Comparison of ENCODE assay signal across 1 cellular context in the genomic region with DNA sequence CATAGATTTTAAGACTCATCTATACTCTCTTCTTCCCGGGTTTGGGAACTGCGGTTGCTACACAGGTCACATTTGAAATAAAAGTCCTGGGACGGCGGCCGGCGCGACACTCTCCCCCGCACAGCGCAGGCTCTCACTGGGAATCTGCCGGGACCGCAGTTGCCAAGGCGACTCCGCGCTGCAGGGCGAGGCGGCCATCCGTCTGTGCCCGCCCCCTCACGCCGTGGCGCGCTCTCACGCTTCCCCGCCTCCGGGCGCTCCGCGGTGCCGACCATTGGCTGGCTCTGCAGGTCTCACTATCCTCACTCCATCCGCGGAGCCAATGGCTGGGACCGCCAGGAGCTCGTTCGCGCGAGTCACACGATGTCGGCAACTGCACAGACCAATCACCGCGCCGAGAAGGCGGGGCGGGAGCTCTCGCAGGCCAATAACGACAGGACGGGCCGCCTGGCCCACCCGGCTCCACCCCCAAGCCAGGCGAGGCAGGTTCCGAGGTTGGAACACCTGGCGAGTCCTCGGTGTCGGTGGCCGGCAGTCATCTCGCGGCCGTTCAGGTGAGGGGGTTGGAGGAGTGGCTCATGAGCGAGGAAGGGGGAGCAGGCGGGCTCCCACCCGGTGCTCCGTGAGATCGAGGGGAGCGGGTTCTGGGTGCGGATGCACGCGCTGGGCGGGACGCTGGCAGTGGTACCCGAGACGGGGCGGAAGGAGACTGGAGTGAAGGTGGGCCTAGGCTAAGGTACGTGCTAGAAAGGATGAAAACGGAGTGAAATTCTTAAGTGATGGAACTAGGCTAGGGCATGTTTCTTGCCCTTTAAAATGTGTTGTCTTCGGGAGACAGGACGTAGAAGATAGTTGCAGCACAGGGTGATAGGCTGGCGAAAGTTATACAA.
TF ChIP-seq lines count a peak whose summit lies in the region.

A gene (plus strand): TSS at position 459 of the 890 bp plus-strand sequence. CDS start 5,702 bp downstream, outside the sequence.

TF ChIP-seq in HEK293, 187 proteins besides CTCF, POLR2A, EP300 and RAD21 (continued from another document):
- peak; percentile 46 for TF ChIP-seq ZBTB17 (tag by site-specific recombination; IDR thresholded peaks at IDR 0.05)
- TF ChIP-seq ZFP69B (tag by site-specific recombination; IDR thresholded peaks at IDR 0.05): no peak
- no peak for TF ChIP-seq ZNF175 (tag by site-specific recombination; IDR thresholded peaks at IDR 0.05)
- TF ChIP-seq ZNF341 (tag by site-specific recombination; IDR thresholded peaks at IDR 0.05; ENCODE audit: low read depth): 0 out of 2 replicates have a peak, but pooled peaks have one; percentile 7
- 0 out of 2 replicates have a peak, but pooled peaks have one; percentile 17 for TF ChIP-seq ZNF610 (tag by site-specific recombination; IDR thresholded peaks at IDR 0.05; ENCODE audit: borderline replicate concordance)
- peak; percentile 34 for TF ChIP-seq SP7 (tag by site-specific recombination; IDR thresholded peaks at IDR 0.05)
- TF ChIP-seq, protein P1, sequence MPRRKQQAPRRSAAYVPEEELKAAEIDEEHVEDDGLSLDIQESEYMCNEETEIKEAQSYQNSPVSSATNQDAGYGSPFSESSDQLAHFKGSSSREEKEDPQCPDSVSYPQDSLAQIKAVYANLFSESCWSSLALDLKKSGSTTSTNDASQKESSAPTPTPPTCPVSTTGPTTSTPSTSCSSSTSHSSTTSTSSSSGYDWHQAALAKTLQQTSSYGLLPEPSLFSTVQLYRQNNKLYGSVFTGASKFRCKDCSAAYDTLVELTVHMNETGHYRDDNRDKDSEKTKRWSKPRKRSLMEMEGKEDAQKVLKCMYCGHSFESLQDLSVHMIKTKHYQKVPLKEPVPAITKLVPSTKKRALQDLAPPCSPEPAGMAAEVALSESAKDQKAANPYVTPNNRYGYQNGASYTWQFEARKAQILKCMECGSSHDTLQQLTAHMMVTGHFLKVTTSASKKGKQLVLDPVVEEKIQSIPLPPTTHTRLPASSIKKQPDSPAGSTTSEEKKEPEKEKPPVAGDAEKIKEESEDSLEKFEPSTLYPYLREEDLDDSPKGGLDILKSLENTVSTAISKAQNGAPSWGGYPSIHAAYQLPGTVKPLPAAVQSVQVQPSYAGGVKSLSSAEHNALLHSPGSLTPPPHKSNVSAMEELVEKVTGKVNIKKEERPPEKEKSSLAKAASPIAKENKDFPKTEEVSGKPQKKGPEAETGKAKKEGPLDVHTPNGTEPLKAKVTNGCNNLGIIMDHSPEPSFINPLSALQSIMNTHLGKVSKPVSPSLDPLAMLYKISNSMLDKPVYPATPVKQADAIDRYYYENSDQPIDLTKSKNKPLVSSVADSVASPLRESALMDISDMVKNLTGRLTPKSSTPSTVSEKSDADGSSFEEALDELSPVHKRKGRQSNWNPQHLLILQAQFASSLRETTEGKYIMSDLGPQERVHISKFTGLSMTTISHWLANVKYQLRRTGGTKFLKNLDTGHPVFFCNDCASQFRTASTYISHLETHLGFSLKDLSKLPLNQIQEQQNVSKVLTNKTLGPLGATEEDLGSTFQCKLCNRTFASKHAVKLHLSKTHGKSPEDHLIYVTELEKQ (tag by site-specific recombination; IDR thresholded peaks at IDR 0.05; ENCODE audit: borderline replicate concordance): no peak
- TF ChIP-seq ZNF324 (tag by site-specific recombination; IDR thresholded peaks at IDR 0.05): 0 out of 2 replicates have a peak, but pooled peaks have one; percentile 38
- peak; percentile 70; the same call in 1 of the 2 replicates for TF ChIP-seq ZNF2 (tag by site-specific recombination; IDR thresholded peaks at IDR 0.05)
- TF ChIP-seq ZBTB20 (tag by site-specific recombination; IDR thresholded peaks at IDR 0.05): peak; percentile 41; the same call in 1 of the 2 replicates
- TF ChIP-seq KLF8 (tag by site-specific recombination; IDR thresholded peaks at IDR 0.05): peak; percentile 53; the same call in 1 of the 2 replicates
- no peak for TF ChIP-seq GLI4 (tag by site-specific recombination; IDR thresholded peaks at IDR 0.05)
- no peak for TF ChIP-seq ZSCAN23 (tag by site-specific recombination; IDR thresholded peaks at IDR 0.05)
- TF ChIP-seq ZNF76 (tag by site-specific recombination; IDR thresholded peaks at IDR 0.05; ENCODE audit: borderline replicate concordance, low read depth): 0 out of 2 replicates have a peak, but pooled peaks have one; percentile 40
- TF ChIP-seq ZFP37 (tag by site-specific recombination; IDR thresholded peaks at IDR 0.05): peak; percentile 51; the same call in 1 of the 2 replicates
- peak; percentile 70 for TF ChIP-seq ZNF600 (tag by site-specific recombination; IDR thresholded peaks at IDR 0.05)
- TF ChIP-seq GLIS2 (tag by site-specific recombination; IDR thresholded peaks at IDR 0.05): peak; percentile 85
- no peak for TF ChIP-seq ZNF311 (tag by site-specific recombination; IDR thresholded peaks at IDR 0.05; ENCODE audit: borderline replicate concordance)
- peak; percentile 87 for TF ChIP-seq PRDM1 (tag by site-specific recombination; IDR thresholded peaks at IDR 0.05)
- TF ChIP-seq SP2 (tag by site-specific recombination; IDR thresholded peaks at IDR 0.05): peak; percentile 99
- peak; percentile 98 for TF ChIP-seq MYNN (tag by site-specific recombination; IDR thresholded peaks at IDR 0.05; ENCODE audit: borderline replicate concordance)
- 0 out of 2 replicates have a peak, but pooled peaks have one; percentile 10 for TF ChIP-seq ZBTB8A (tag by site-specific recombination; IDR thresholded peaks at IDR 0.05)
- TF ChIP-seq, protein P2, sequence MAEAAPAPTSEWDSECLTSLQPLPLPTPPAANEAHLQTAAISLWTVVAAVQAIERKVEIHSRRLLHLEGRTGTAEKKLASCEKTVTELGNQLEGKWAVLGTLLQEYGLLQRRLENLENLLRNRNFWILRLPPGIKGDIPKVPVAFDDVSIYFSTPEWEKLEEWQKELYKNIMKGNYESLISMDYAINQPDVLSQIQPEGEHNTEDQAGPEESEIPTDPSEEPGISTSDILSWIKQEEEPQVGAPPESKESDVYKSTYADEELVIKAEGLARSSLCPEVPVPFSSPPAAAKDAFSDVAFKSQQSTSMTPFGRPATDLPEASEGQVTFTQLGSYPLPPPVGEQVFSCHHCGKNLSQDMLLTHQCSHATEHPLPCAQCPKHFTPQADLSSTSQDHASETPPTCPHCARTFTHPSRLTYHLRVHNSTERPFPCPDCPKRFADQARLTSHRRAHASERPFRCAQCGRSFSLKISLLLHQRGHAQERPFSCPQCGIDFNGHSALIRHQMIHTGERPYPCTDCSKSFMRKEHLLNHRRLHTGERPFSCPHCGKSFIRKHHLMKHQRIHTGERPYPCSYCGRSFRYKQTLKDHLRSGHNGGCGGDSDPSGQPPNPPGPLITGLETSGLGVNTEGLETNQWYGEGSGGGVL (tag by site-specific recombination; IDR thresholded peaks at IDR 0.05): peak; percentile 40
- TF ChIP-seq, protein P3, sequence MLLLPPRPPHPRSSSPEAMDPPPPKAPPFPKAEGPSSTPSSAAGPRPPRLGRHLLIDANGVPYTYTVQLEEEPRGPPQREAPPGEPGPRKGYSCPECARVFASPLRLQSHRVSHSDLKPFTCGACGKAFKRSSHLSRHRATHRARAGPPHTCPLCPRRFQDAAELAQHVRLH (tag by site-specific recombination; IDR thresholded peaks at IDR 0.05): 0 out of 2 replicates have a peak, but pooled peaks have one; percentile 53
- no peak for TF ChIP-seq BCL11B (tag by site-specific recombination; IDR thresholded peaks at IDR 0.05; ENCODE audit: low read depth)
- TF ChIP-seq, protein P4, sequence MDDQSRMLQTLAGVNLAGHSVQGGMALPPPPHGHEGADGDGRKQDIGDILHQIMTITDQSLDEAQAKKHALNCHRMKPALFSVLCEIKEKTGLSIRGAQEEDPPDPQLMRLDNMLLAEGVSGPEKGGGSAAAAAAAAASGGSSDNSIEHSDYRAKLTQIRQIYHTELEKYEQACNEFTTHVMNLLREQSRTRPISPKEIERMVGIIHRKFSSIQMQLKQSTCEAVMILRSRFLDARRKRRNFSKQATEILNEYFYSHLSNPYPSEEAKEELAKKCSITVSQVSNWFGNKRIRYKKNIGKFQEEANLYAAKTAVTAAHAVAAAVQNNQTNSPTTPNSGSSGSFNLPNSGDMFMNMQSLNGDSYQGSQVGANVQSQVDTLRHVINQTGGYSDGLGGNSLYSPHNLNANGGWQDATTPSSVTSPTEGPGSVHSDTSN (CRISPR knock-in tag; IDR thresholded peaks at IDR 0.05): no peak
- TF ChIP-seq KLF7 (tag by site-specific recombination; IDR thresholded peaks at IDR 0.05; ENCODE audit: borderline replicate concordance): peak; percentile 20; the same call in 1 of the 2 replicates
- TF ChIP-seq, protein P5, sequence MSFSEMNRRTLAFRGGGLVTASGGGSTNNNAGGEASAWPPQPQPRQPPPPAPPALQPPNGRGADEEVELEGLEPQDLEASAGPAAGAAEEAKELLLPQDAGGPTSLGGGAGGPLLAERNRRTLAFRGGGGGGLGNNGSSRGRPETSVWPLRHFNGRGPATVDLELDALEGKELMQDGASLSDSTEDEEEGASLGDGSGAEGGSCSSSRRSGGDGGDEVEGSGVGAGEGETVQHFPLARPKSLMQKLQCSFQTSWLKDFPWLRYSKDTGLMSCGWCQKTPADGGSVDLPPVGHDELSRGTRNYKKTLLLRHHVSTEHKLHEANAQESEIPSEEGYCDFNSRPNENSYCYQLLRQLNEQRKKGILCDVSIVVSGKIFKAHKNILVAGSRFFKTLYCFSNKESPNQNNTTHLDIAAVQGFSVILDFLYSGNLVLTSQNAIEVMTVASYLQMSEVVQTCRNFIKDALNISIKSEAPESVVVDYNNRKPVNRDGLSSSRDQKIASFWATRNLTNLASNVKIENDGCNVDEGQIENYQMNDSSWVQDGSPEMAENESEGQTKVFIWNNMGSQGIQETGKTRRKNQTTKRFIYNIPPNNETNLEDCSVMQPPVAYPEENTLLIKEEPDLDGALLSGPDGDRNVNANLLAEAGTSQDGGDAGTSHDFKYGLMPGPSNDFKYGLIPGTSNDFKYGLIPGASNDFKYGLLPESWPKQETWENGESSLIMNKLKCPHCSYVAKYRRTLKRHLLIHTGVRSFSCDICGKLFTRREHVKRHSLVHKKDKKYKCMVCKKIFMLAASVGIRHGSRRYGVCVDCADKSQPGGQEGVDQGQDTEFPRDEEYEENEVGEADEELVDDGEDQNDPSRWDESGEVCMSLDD (tag by site-specific recombination; IDR thresholded peaks at IDR 0.05): no peak
- TF ChIP-seq ZNF350 (tag by site-specific recombination; IDR thresholded peaks at IDR 0.05): no peak
- TF ChIP-seq ZNF707 (tag by site-specific recombination; IDR thresholded peaks at IDR 0.05): no peak
- no peak for TF ChIP-seq ZFP41 (tag by site-specific recombination; IDR thresholded peaks at IDR 0.05; ENCODE audit: borderline replicate concordance)
- TF ChIP-seq, protein P6, sequence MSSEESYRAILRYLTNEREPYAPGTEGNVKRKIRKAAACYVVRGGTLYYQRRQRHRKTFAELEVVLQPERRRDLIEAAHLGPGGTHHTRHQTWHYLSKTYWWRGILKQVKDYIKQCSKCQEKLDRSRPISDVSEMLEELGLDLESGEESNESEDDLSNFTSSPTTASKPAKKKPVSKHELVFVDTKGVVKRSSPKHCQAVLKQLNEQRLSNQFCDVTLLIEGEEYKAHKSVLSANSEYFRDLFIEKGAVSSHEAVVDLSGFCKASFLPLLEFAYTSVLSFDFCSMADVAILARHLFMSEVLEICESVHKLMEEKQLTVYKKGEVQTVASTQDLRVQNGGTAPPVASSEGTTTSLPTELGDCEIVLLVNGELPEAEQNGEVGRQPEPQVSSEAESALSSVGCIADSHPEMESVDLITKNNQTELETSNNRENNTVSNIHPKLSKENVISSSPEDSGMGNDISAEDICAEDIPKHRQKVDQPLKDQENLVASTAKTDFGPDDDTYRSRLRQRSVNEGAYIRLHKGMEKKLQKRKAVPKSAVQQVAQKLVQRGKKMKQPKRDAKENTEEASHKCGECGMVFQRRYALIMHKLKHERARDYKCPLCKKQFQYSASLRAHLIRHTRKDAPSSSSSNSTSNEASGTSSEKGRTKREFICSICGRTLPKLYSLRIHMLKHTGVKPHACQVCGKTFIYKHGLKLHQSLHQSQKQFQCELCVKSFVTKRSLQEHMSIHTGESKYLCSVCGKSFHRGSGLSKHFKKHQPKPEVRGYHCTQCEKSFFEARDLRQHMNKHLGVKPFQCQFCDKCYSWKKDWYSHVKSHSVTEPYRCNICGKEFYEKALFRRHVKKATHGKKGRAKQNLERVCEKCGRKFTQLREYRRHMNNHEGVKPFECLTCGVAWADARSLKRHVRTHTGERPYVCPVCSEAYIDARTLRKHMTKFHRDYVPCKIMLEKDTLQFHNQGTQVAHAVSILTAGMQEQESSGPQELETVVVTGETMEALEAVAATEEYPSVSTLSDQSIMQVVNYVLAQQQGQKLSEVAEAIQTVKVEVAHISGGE (tag by site-specific recombination; conservative IDR thresholded peaks at IDR 0.05; ENCODE audit: low read depth): 0 out of 2 replicates have a peak, but pooled peaks have one; percentile 30
- no peak; the same call in 1 of the 2 replicates for TF ChIP-seq KLF9 (tag by site-specific recombination; IDR thresholded peaks at IDR 0.05; ENCODE audit: low read depth)
- TF ChIP-seq ZNF776 (tag by site-specific recombination; IDR thresholded peaks at IDR 0.05; ENCODE audit: borderline replicate concordance): no peak
- TF ChIP-seq, protein P7, sequence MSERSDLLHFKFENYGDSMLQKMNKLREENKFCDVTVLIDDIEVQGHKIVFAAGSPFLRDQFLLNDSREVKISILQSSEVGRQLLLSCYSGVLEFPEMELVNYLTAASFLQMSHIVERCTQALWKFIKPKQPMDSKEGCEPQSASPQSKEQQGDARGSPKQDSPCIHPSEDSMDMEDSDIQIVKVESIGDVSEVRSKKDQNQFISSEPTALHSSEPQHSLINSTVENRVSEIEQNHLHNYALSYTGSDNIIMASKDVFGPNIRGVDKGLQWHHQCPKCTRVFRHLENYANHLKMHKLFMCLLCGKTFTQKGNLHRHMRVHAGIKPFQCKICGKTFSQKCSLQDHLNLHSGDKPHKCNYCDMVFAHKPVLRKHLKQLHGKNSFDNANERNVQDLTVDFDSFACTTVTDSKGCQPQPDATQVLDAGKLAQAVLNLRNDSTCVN (tag by site-specific recombination; optimal IDR thresholded peaks at IDR 0.05): peak; percentile 87
- TF ChIP-seq ZNF10 (tag by site-specific recombination; IDR thresholded peaks at IDR 0.05): peak; percentile 36; the same call in 1 of the 2 replicates
- TF ChIP-seq, protein P8, sequence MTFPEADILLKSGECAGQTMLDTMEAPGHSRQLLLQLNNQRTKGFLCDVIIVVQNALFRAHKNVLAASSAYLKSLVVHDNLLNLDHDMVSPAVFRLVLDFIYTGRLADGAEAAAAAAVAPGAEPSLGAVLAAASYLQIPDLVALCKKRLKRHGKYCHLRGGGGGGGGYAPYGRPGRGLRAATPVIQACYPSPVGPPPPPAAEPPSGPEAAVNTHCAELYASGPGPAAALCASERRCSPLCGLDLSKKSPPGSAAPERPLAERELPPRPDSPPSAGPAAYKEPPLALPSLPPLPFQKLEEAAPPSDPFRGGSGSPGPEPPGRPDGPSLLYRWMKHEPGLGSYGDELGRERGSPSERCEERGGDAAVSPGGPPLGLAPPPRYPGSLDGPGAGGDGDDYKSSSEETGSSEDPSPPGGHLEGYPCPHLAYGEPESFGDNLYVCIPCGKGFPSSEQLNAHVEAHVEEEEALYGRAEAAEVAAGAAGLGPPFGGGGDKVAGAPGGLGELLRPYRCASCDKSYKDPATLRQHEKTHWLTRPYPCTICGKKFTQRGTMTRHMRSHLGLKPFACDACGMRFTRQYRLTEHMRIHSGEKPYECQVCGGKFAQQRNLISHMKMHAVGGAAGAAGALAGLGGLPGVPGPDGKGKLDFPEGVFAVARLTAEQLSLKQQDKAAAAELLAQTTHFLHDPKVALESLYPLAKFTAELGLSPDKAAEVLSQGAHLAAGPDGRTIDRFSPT (tag by site-specific recombination; IDR thresholded peaks at IDR 0.05): peak; percentile 48; the same call in 1 of the 2 replicates
- peak; percentile 72 for TF ChIP-seq ZEB2 (tag by site-specific recombination; IDR thresholded peaks at IDR 0.05)
- TF ChIP-seq ZFHX2 (tag by site-specific recombination; conservative IDR thresholded peaks at IDR 0.05): peak; percentile 58
